34 cellular contexts compared by ENCODE assay signal in the genomic region with DNA sequence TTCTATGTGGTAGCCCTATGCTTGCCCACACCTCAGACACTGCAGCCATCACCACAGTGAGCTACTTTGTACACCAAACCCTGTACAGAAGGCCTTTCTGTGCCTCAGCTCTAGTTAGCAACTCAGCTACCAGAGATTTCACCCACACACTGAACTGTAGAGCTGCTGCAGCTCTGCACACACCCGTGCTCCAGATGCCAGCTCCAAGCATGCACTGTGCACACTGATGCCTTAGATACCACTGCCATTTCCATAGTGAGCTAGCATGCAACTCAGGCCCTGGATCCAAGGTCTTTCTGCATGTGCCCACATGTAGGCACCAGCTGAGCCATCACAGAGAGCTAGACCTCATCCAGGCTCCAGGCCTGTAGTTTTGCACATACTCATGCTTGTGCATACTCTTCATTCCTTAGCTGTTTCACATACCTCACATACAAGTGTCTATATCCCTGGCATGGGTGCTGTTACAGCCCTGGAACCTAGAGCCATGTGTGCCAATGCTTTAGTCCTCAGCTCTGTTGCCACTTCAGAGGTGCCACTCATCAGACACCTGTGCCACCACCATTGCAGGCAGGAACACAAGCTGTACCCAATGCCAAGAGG.
"Had no signal": no experiment of that assay in that cellular context is flagged by ENCODE, and none has a peak within 500 bp of the region (broad histone marks: within the 10 kb centered on the region; RNA-seq: fewer than 3 reads in every experiment).

No MANE protein-coding gene starts in this region.

- H3K4me1 ChIP-seq: heart left ventricle, left ventricle myocardium inferior, sigmoid colon, stomach, thyroid gland had no signal

- ATAC-seq: activated naive CD8-positive, alpha-beta T cell treated with anti-CD3 and anti-CD28 coated beads, Interleukin-2, amount 50 U/mL, for 24 hours; heart left ventricle; stimulated activated naive B cell treated with anti-CD40 and anti-IgM and Interleukin-4, amounts not matched to agents 10 μg/mL and 1 μg/mL and 100 μg/mL, for 72 hours had no signal

- H3K27me3 ChIP-seq: dorsolateral prefrontal cortex, heart left ventricle, ovary, sigmoid colon, stomach, thyroid gland had no signal

- H3K4me1 Mint-ChIP-seq: activated CD4-positive, alpha-beta memory T cell treated with anti-CD3 and anti-CD28 coated beads, Interleukin-2, amount 10 ng/mL, durations not matched to agents 7 days and 5 days; activated CD4-positive, alpha-beta T cell treated with anti-CD3 and anti-CD28 coated beads, Interleukin-2, amount 10 ng/mL, durations not matched to agents 7 days and 5 days; activated naive CD8-positive, alpha-beta T cell treated with anti-CD3 and anti-CD28 coated beads, Interleukin-2, amount 50 U/mL, for 24 hours; immature natural killer cell; mesothelial cell of epicardium; naive B cell; nephron progenitor cell; stimulated activated naive B cell treated with anti-CD40 and anti-IgM and Interleukin-4, amounts not matched to agents 10 μg/mL and 1 μg/mL and 100 μg/mL, for 72 hours had no signal

- H3K4me2 ChIP-seq: SK-N-SH, smooth muscle cell had no signal

- H3K27ac ChIP-seq: coronary artery, dorsolateral prefrontal cortex, heart left ventricle, left ventricle myocardium inferior, ovary, sigmoid colon, stomach, thyroid gland had no signal

- H3K4me3 Mint-ChIP-seq: activated CD4-positive, alpha-beta memory T cell treated with anti-CD3 and anti-CD28 coated beads, Interleukin-2, amount 10 ng/mL, durations not matched to agents 7 days and 5 days; activated CD4-positive, alpha-beta T cell treated with anti-CD3 and anti-CD28 coated beads, Interleukin-2, amount 10 ng/mL, durations not matched to agents 7 days and 5 days; activated naive CD8-positive, alpha-beta T cell treated with anti-CD3 and anti-CD28 coated beads, Interleukin-2, amount 50 U/mL, for 24 hours; activated T-cell treated with anti-CD3 and anti-CD28 coated beads, Interleukin-2, amount 50 U/mL, for 24 hours; immature natural killer cell; mesothelial cell of epicardium; naive B cell; nephron progenitor cell; stimulated activated naive B cell treated with anti-CD40 and anti-IgM and Interleukin-4, amounts not matched to agents 10 μg/mL and 1 μg/mL and 100 μg/mL, for 72 hours; T-helper 1 cell treated with Interleukin-12 subunit alpha and Interleukin-12 subunit beta and Interleukin-4 antibody, amounts not matched to agents 30 μg/mL and 1 μg/mL, for 36 hours had no signal

- H3K9ac ChIP-seq: SK-N-SH had no signal

- H3K36me3 Mint-ChIP-seq: naive B cell; stimulated activated naive B cell treated with anti-CD40 and anti-IgM and Interleukin-4, amounts not matched to agents 10 μg/mL and 1 μg/mL and 100 μg/mL, for 72 hours had no signal

- H3K27me3 Mint-ChIP-seq: activated CD4-positive, alpha-beta memory T cell treated with anti-CD3 and anti-CD28 coated beads, Interleukin-2, amount 10 ng/mL, durations not matched to agents 7 days and 5 days; activated CD4-positive, alpha-beta T cell treated with anti-CD3 and anti-CD28 coated beads, Interleukin-2, amount 10 ng/mL, durations not matched to agents 7 days and 5 days; activated naive CD8-positive, alpha-beta T cell treated with anti-CD3 and anti-CD28 coated beads, Interleukin-2, amount 50 U/mL, for 24 hours; activated T-cell treated with anti-CD3 and anti-CD28 coated beads, Interleukin-2, amount 50 U/mL, for 24 hours; naive B cell; progenitor cell of endocrine pancreas; stimulated activated naive B cell treated with anti-CD40 and anti-IgM and Interleukin-4, amounts not matched to agents 10 μg/mL and 1 μg/mL and 100 μg/mL, for 72 hours had no signal

- H3K4me3 ChIP-seq: coronary artery, dorsolateral prefrontal cortex, heart left ventricle, left ventricle myocardium inferior, ovary, sigmoid colon, smooth muscle cell, stomach, thyroid gland had no signal

- H3K36me3 ChIP-seq: heart left ventricle, left ventricle myocardium inferior, ovary, sigmoid colon, stomach, thyroid gland had no signal

- DNase-seq: activated CD4-positive, alpha-beta memory T cell treated with anti-CD3 and anti-CD28 coated beads, Interleukin-2, amount 10 ng/mL, durations not matched to agents 7 days and 5 days; activated CD4-positive, alpha-beta T cell treated with anti-CD3 and anti-CD28 coated beads, Interleukin-2, amount 10 ng/mL, durations not matched to agents 7 days and 5 days; activated CD4-positive, CD25-positive, alpha-beta regulatory T cell treated with anti-CD3 and anti-CD28 coated beads, Interleukin-2, amount 50 U/mL, for 72 hours; activated CD8-positive, alpha-beta memory T cell treated with anti-CD3 and anti-CD28 coated beads, Interleukin-2, amount 50 U/mL, for 48 hours; activated gamma-delta T cell treated with Interleukin-2 at 50 U/mL for 16 hours; activated naive CD4-positive, alpha-beta T cell treated with anti-CD3 and anti-CD28 coated beads, Interleukin-2, amount 50 U/mL, for 16 hours; activated naive CD8-positive, alpha-beta T cell treated with anti-CD3 and anti-CD28 coated beads, Interleukin-2, amount 50 U/mL, for 24 hours; activated T-cell treated with anti-CD3 and anti-CD28 coated beads, Interleukin-2, amount 50 U/mL, for 24 hours; amygdala; cerebellar nuclear complex; effector memory CD4-positive, alpha-beta T cell; heart left ventricle; hypothalamus; immature natural killer cell; left ventricle myocardium inferior; naive B cell; nephron progenitor cell; ovary; retina; sigmoid colon; SK-N-SH; stimulated activated CD4-positive, alpha-beta T cell treated with anti-CD3 and anti-CD28 coated beads, Interleukin-15, amount 100 ng/mL, for 24 hours; stimulated activated CD4-positive, alpha-beta T cell treated with anti-CD3 and anti-CD28 coated beads, Interleukin-2, amount 100 ng/mL, for 24 hours; stimulated activated naive B cell treated with anti-CD40 and anti-IgM and Interleukin-4, amounts not matched to agents 10 μg/mL and 1 μg/mL and 100 μg/mL, for 72 hours; stomach; SW 1271; T-helper 9 cell; thyroid gland had no signal

- H3K27ac Mint-ChIP-seq: activated CD4-positive, alpha-beta memory T cell treated with anti-CD3 and anti-CD28 coated beads, Interleukin-2, amount 10 ng/mL, durations not matched to agents 7 days and 5 days; activated CD4-positive, alpha-beta T cell treated with anti-CD3 and anti-CD28 coated beads, Interleukin-2, amount 10 ng/mL, durations not matched to agents 7 days and 5 days; activated naive CD8-positive, alpha-beta T cell treated with anti-CD3 and anti-CD28 coated beads, Interleukin-2, amount 50 U/mL, for 24 hours; activated T-cell treated with anti-CD3 and anti-CD28 coated beads, Interleukin-2, amount 50 U/mL, for 24 hours; immature natural killer cell; mesothelial cell of epicardium; naive B cell; nephron progenitor cell; progenitor cell of endocrine pancreas; stimulated activated naive B cell treated with anti-CD40 and anti-IgM and Interleukin-4, amounts not matched to agents 10 μg/mL and 1 μg/mL and 100 μg/mL, for 72 hours; T-helper 1 cell treated with Interleukin-12 subunit alpha and Interleukin-12 subunit beta and Interleukin-4 antibody, amounts not matched to agents 30 μg/mL and 1 μg/mL, for 36 hours had no signal

- H3K9me3 ChIP-seq: sigmoid colon, SK-N-SH, thyroid gland had no signal

- H3K9me3 Mint-ChIP-seq: T-helper 1 cell treated with Interleukin-12 subunit alpha and Interleukin-12 subunit beta and Interleukin-4 antibody, amounts not matched to agents 30 μg/mL and 1 μg/mL, for 36 hours had no signal
